35 cellular contexts compared by ENCODE assay signal in genomic region chr6:100780648-100781047, GRCh38.
"Had no signal": no experiment of that assay in that cellular context is flagged by ENCODE, and none has a peak within 500 bp of the region (broad histone marks: within the 10 kb centered on the region; RNA-seq: fewer than 3 reads in every experiment).

No MANE protein-coding gene starts in this region.

- FAIRE-seq: astrocyte had no signal

- H3K4me3 ChIP-seq: body of pancreas had no signal

- H3K9ac ChIP-seq: KMS-11 had no signal

- DNase-seq: activated B cell treated with CpG ODN at 0.5 μM for 24 hours; activated CD4-positive, alpha-beta memory T cell treated with anti-CD3 and anti-CD28 coated beads for 36 hours; activated CD4-positive, alpha-beta T cell treated with anti-CD3 and anti-CD28 coated beads for 4 hours; activated CD4-positive, alpha-beta T cell treated with anti-CD3 and anti-CD28 coated beads, Interleukin-2, amount 50 U/mL, for 1 hour; activated CD4-positive, CD25-positive, alpha-beta regulatory T cell treated with anti-CD3 and anti-CD28 coated beads, Interleukin-2, amount 50 U/mL, for 72 hours; activated CD8-positive, alpha-beta memory T cell treated with anti-CD3 and anti-CD28 coated beads, Interleukin-2, amount 50 U/mL, for 48 hours; activated effector memory CD4-positive, alpha-beta T cell treated with anti-CD3 and anti-CD28 coated beads, Interleukin-2, amount 50 U/mL, for 16 hours; activated naive CD4-positive, alpha-beta T cell; activated naive CD8-positive, alpha-beta T cell treated with anti-CD3 and anti-CD28 coated beads, Interleukin-2, amount 10 ng/mL, durations not matched to agents 7 days and 5 days; activated T-cell treated with anti-CD3 and anti-CD28 coated beads, Interleukin-2, amount 50 U/mL, for 72 hours; amygdala; body of pancreas; central memory CD4-positive, alpha-beta T cell; MM.1S; MV-4-11; NCI-H1092; NCI-H1417; NCI-H146; NCI-H187; NCI-H2029 treated with DMSO at 0.1 percent for 48 hours; NCI-H2107; NCI-H2171; NCI-H510A; NCI-H526; NCI-H748 treated with DMSO at 0.1 percent for 48 hours; NK-92 treated with Interleukin-12 subunit alpha and Interleukin-12 subunit beta, amount 100 ng/mL, for 24 hours; SIG-M5; T-cell; T-helper 2 cell; T-helper 9 cell had no signal

- H3K4me2 ChIP-seq: KMS-11 had no signal

- ATAC-seq: activated T-cell treated with anti-CD3 and anti-CD28 coated beads, Interleukin-2, amount 50 U/mL, for 72 hours; activated T-helper 17 cell treated with anti-CD3 and anti-CD28 coated beads, Interleukin-2, amount 50 U/mL, for 72 hours; body of pancreas; SK-N-SH treated with all-trans-retinoic acid at 6 μM for 48 hours; T-cell had no signal

- H3K27me3 ChIP-seq: body of pancreas had no signal

- H3K4me1 ChIP-seq: body of pancreas had no signal

- H3K27ac ChIP-seq: body of pancreas, KMS-11, VCaP had no signal

- H3K9me3 ChIP-seq: body of pancreas had no signal
